9 cellular contexts compared by ENCODE assay signal in genomic region chr16:4319454-4319853, GRCh38. TPM values are rescaled to one million over a fixed set of nuclear protein-coding genes. Genes with fewer than 3 reads are reported as not detected.
DNase-seq lines count a peak whose midpoint lies in the region; ATAC-seq and TF ChIP-seq lines count a peak whose summit lies in the region.
"Had no signal": no experiment of that assay in that cellular context is flagged by ENCODE, and none has a peak within 500 bp of the region (broad histone marks: within the 10 kb centered on the region; RNA-seq: fewer than 3 reads in every experiment).

No MANE protein-coding gene starts in this region.

- peaks cover 3 to 88% (median 62%) of the 10 kb centered on the region in 4 donors for H3K4me1 ChIP-seq in tibial nerve
- peaks cover 29% of the 10 kb centered on the region for H3K4me1 ChIP-seq in Caco-2

- CTCF ChIA-PET in Caco-2 (lab: Charles Lee): no interaction called here

- peak overlapping the region; percentile 23 to 96 (median 77) for H3K27ac ChIP-seq in tibial nerve

- TF ChIP-seq CTCF in kidney epithelial cell (IDR thresholded peaks at IDR 0.05; ENCODE audit: insufficient read depth, low read length, poor library complexity, severe bottlenecking) (no peak), tibial nerve (IDR thresholded peaks at IDR 0.05) (no peak), Caco-2 (IDR thresholded peaks at IDR 0.05; ENCODE audit: insufficient read depth in 1 of 2, low read depth in 1 of 2, low read length in 1 of 2, severe bottlenecking in 1 of 2, unreplicated experiment in 1 of 2) (no peak)

- no peak for TF ChIP-seq POLR2A in tibial nerve (IDR thresholded peaks at IDR 0.05)

- POLR2A ChIA-PET in Caco-2 (lab: Charles Lee): no interaction called here

- H3K4me3 ChIP-seq in kidney epithelial cell (ENCODE audit: low read depth, low read length): peak overlapping the region; percentile 4
- no peak overlapping the region for H3K4me3 ChIP-seq in tibial nerve
- H3K4me3 ChIP-seq in Caco-2 (ENCODE audit: low read depth, low read length): no peak overlapping the region
- H3K4me3 ChIP-seq: lung had no signal

- DNase-seq in activated gamma-delta T cell treated with Interleukin-2 at 50 U/mL for 16 hours (peak; percentile 48), activated gamma-delta T cell (lab: John Stamatoyannopoulos, UW) (no peak), kidney epithelial cell (ENCODE audit: low read depth) (no peak), tibial nerve (ENCODE audit: low spot score in 2 of 2) (peak in 1 of 2 donors; percentile 48), Caco-2 (no peak)
- peak in 2 of 3 experiments; percentile 51 to 55 for DNase-seq in activated CD8-positive, alpha-beta memory T cell treated with anti-CD3 and anti-CD28 coated beads for 48 hours (ENCODE audit: low read depth in 2 of 3, low spot score in 2 of 3)

- WGBS in tibial nerve, 2 donors: 31 to 43% methylated on average over 11 to 12 of the region's 13 CpGs

- no peak for TF ChIP-seq EP300 in tibial nerve (IDR thresholded peaks at IDR 0.05)

- no peak overlapping the region for H3K4me3 Mint-ChIP-seq in Caco-2 (ENCODE audit: unreplicated experiment)

- ATAC-seq in GM21447 (IDR thresholded peaks at IDR 0.05; ENCODE audit: unreplicated experiment) (no peak), HG03039 (IDR thresholded peaks at IDR 0.05; ENCODE audit: unreplicated experiment) (no peak)

- H3K27ac Mint-ChIP-seq in Caco-2 (ENCODE audit: unreplicated experiment): no peak overlapping the region

- peaks cover 5% of the 10 kb centered on the region for H3K4me1 Mint-ChIP-seq in Caco-2 (ENCODE audit: low read depth, unreplicated experiment)

- H3K27me3 ChIP-seq in kidney epithelial cell (ENCODE audit: control insufficient read depth, insufficient read depth, low read length) (no peaks in the 10 kb centered on the region), tibial nerve (no peaks in the 10 kb centered on the region), Caco-2 (replicated peaks; ENCODE audit: control insufficient read depth, insufficient read depth, low read length) (no peaks in the 10 kb centered on the region)

- no peaks in the 10 kb centered on the region for H3K36me3 ChIP-seq in kidney epithelial cell (ENCODE audit: control insufficient read depth, insufficient read depth, low read length)
- no peaks in the 10 kb centered on the region for H3K36me3 ChIP-seq in tibial nerve
- no peaks in the 10 kb centered on the region for H3K36me3 ChIP-seq in Caco-2 (ENCODE audit: control insufficient read depth, insufficient read depth, low read length)

- no TSS peak for BruUV-seq in Caco-2 (replicated peaks; lab: Mats Ljungman, UMichigan)

- no peaks in the 10 kb centered on the region for H3K9me3 ChIP-seq in tibial nerve
- H3K9me3 ChIP-seq in Caco-2: no peaks in the 10 kb centered on the region

- no peaks in the 10 kb centered on the region for H3K9me3 Mint-ChIP-seq in Caco-2 (ENCODE audit: unreplicated experiment)

- H3K27me3 Mint-ChIP-seq in Caco-2 (ENCODE audit: insufficient read depth, unreplicated experiment): no peaks in the 10 kb centered on the region

- intact Hi-C loops in Caco-2 (cut with micrococcal nuclease; ENCODE audit: unreplicated experiment): no loop called here

- H3K36me3 Mint-ChIP-seq in Caco-2 (ENCODE audit: insufficient read depth, unreplicated experiment): peaks cover 12% of the 10 kb centered on the region

RNA-seq across cellular contexts. Expression of gene GLIS2, which starts 3.6 kb away (rescaled TPM):
- total RNA-seq in kidney epithelial cell (11.5 and 14.7 TPM in 2 replicates), tibial nerve (10 to 100 TPM in 3 of 4 donors, 1 to 10 TPM in 1; 9.0 to 11.1 (median 10.8) TPM), Caco-2 (2022) (12.3 and 13.1 TPM in 2 replicates)

RNA-seq across cellular contexts. Expression of gene PAM16, which starts 31.7 kb away (rescaled TPM):
- 58.1 and 62.8 TPM in 2 replicates for total RNA-seq in kidney epithelial cell
- total RNA-seq in tibial nerve: 10 to 100 TPM; 45.1 to 95.1 (median 60.7) TPM
- total RNA-seq in Caco-2 (2022): 74.1 and 76.5 TPM in 2 replicates

RNA-seq across cellular contexts. Expression of gene TFAP4, which starts 46.6 kb away (rescaled TPM):
- total RNA-seq in kidney epithelial cell: 7.1 and 10.4 TPM in 2 replicates
- 10 to 100 TPM in 2 of 4 donors, 1 to 10 TPM in 2; 6.9 to 16.8 (median 11.7) TPM for total RNA-seq in tibial nerve
- total RNA-seq in Caco-2 (2022): 22.6 and 24.6 TPM in 2 replicates

RNA-seq across cellular contexts. Expression of gene VASN, which starts 52.2 kb away (rescaled TPM):
- 60.4 and 73.5 TPM in 2 replicates for total RNA-seq in kidney epithelial cell
- total RNA-seq in tibial nerve: 10 to 100 TPM; 31.0 to 58.1 (median 32.9) TPM
- 2.7 and 2.8 TPM in 2 replicates for total RNA-seq in Caco-2 (2022)

Comparison
In these comparisons a context has a peak if more than half of its experiments do, and no peak if none do; other contexts are left out.
1. DNase-seq: peak in activated gamma-delta T cell treated with Interleukin-2 at 50 U/mL for 16 hours (single experiment) and activated CD8-positive, alpha-beta memory T cell treated with anti-CD3 and anti-CD28 coated beads for 48 hours (2 of 3); none in activated gamma-delta T cell (single experiment), kidney epithelial cell (single experiment) and Caco-2 (0 of 2).